Comparison of ENCODE assay signal across 15 cellular contexts in genomic region chr6:95679981-95680380, GRCh38.
"Had no signal": no experiment of that assay in that cellular context is flagged by ENCODE, and none has a peak within 500 bp of the region (broad histone marks: within the 10 kb centered on the region; RNA-seq: fewer than 3 reads in every experiment).

No MANE protein-coding gene starts in this region.

- H3K4me3 Mint-ChIP-seq: activated B cell treated with CpG ODN at 0.5 μM for 24 hours; activated CD4-positive, alpha-beta memory T cell treated with anti-CD3 and anti-CD28 coated beads for 36 hours; activated CD4-positive, alpha-beta memory T cell treated with anti-CD3 and anti-CD28 coated beads, Interleukin-2, amount 10 ng/mL, durations not matched to agents 7 days and 5 days; activated CD4-positive, alpha-beta T cell treated with anti-CD3 and anti-CD28 coated beads for 36 hours; activated CD4-positive, alpha-beta T cell treated with anti-CD3 and anti-CD28 coated beads, Interleukin-2, amount 10 ng/mL, durations not matched to agents 24 days and 14 days; activated CD4-positive, alpha-beta T cell treated with anti-CD3 and anti-CD28 coated beads, Interleukin-2, amount 10 ng/mL, durations not matched to agents 7 days and 5 days; activated CD8-positive, alpha-beta memory T cell treated with anti-CD3 and anti-CD28 coated beads, Interleukin-2, amount 10 ng/mL, durations not matched to agents 7 days and 5 days; activated CD8-positive, alpha-beta T cell treated with anti-CD3 and anti-CD28 coated beads for 36 hours; activated CD8-positive, alpha-beta T cell treated with anti-CD3 and anti-CD28 coated beads, Interleukin-2, amount 10 ng/mL, durations not matched to agents 7 days and 5 days; T-cell; T-helper 1 cell treated with Interleukin-12 subunit alpha and Interleukin-12 subunit beta and Interleukin-4 antibody, amounts not matched to agents 30 μg/mL and 1 μg/mL, for 36 hours; T-helper 17 cell; T-helper 2 cell treated with Interferon-gamma antibody and Interleukin-4, amounts not matched to agents 5 μg/mL and 100 μg/mL, for 36 hours; WTC11 had no signal

- H3K9me3 Mint-ChIP-seq: activated B cell treated with CpG ODN at 0.5 μM for 24 hours; activated CD4-positive, alpha-beta memory T cell treated with anti-CD3 and anti-CD28 coated beads for 36 hours; activated CD4-positive, alpha-beta memory T cell treated with anti-CD3 and anti-CD28 coated beads, Interleukin-2, amount 10 ng/mL, durations not matched to agents 7 days and 5 days; activated CD4-positive, alpha-beta T cell treated with anti-CD3 and anti-CD28 coated beads, Interleukin-2, amount 10 ng/mL, durations not matched to agents 24 days and 14 days; activated CD4-positive, alpha-beta T cell treated with anti-CD3 and anti-CD28 coated beads, Interleukin-2, amount 10 ng/mL, durations not matched to agents 7 days and 5 days; activated CD8-positive, alpha-beta T cell treated with anti-CD3 and anti-CD28 coated beads for 36 hours; T-cell; T-helper 1 cell treated with Interleukin-12 subunit alpha and Interleukin-12 subunit beta and Interleukin-4 antibody, amounts not matched to agents 30 μg/mL and 1 μg/mL, for 36 hours; T-helper 2 cell treated with Interferon-gamma antibody and Interleukin-4, amounts not matched to agents 5 μg/mL and 100 μg/mL, for 36 hours had no signal

- H3K4me1 Mint-ChIP-seq: activated B cell treated with CpG ODN at 0.5 μM for 24 hours; activated CD4-positive, alpha-beta memory T cell treated with anti-CD3 and anti-CD28 coated beads, Interleukin-2, amount 10 ng/mL, durations not matched to agents 7 days and 5 days; activated CD4-positive, alpha-beta T cell treated with anti-CD3 and anti-CD28 coated beads for 36 hours; activated CD4-positive, alpha-beta T cell treated with anti-CD3 and anti-CD28 coated beads, Interleukin-2, amount 10 ng/mL, durations not matched to agents 24 days and 14 days; activated CD4-positive, alpha-beta T cell treated with anti-CD3 and anti-CD28 coated beads, Interleukin-2, amount 10 ng/mL, durations not matched to agents 7 days and 5 days; activated CD8-positive, alpha-beta memory T cell treated with anti-CD3 and anti-CD28 coated beads, Interleukin-2, amount 10 ng/mL, durations not matched to agents 7 days and 5 days; T-cell; T-helper 17 cell had no signal

- ATAC-seq: activated CD4-positive, alpha-beta T cell treated with anti-CD3 and anti-CD28 coated beads for 36 hours; activated CD4-positive, CD25-positive, alpha-beta regulatory T cell treated with anti-CD3 and anti-CD28 coated beads, Interleukin-2, amount 50 U/mL, for 24 hours; activated CD8-positive, alpha-beta memory T cell treated with anti-CD3 and anti-CD28 coated beads, Interleukin-2, amount 10 ng/mL, durations not matched to agents 7 days and 5 days; activated CD8-positive, alpha-beta T cell treated with anti-CD3 and anti-CD28 coated beads for 36 hours; activated CD8-positive, alpha-beta T cell treated with anti-CD3 and anti-CD28 coated beads, Interleukin-2, amount 10 ng/mL, durations not matched to agents 7 days and 5 days; T-cell; T-helper 17 cell; WTC11 had no signal

- H3K27ac Mint-ChIP-seq: activated B cell treated with CpG ODN at 0.5 μM for 24 hours; activated CD4-positive, alpha-beta memory T cell treated with anti-CD3 and anti-CD28 coated beads for 36 hours; activated CD4-positive, alpha-beta memory T cell treated with anti-CD3 and anti-CD28 coated beads, Interleukin-2, amount 10 ng/mL, durations not matched to agents 7 days and 5 days; activated CD4-positive, alpha-beta T cell treated with anti-CD3 and anti-CD28 coated beads for 36 hours; activated CD4-positive, alpha-beta T cell treated with anti-CD3 and anti-CD28 coated beads, Interleukin-2, amount 10 ng/mL, durations not matched to agents 24 days and 14 days; activated CD4-positive, alpha-beta T cell treated with anti-CD3 and anti-CD28 coated beads, Interleukin-2, amount 10 ng/mL, durations not matched to agents 7 days and 5 days; activated CD8-positive, alpha-beta memory T cell treated with anti-CD3 and anti-CD28 coated beads, Interleukin-2, amount 10 ng/mL, durations not matched to agents 7 days and 5 days; activated CD8-positive, alpha-beta T cell treated with anti-CD3 and anti-CD28 coated beads for 36 hours; activated CD8-positive, alpha-beta T cell treated with anti-CD3 and anti-CD28 coated beads, Interleukin-2, amount 10 ng/mL, durations not matched to agents 7 days and 5 days; T-cell; T-helper 1 cell treated with Interleukin-12 subunit alpha and Interleukin-12 subunit beta and Interleukin-4 antibody, amounts not matched to agents 30 μg/mL and 1 μg/mL, for 36 hours; T-helper 17 cell; T-helper 2 cell treated with Interferon-gamma antibody and Interleukin-4, amounts not matched to agents 5 μg/mL and 100 μg/mL, for 36 hours; WTC11 had no signal

- H3K27me3 Mint-ChIP-seq: activated B cell treated with CpG ODN at 0.5 μM for 24 hours; activated CD4-positive, alpha-beta memory T cell treated with anti-CD3 and anti-CD28 coated beads, Interleukin-2, amount 10 ng/mL, durations not matched to agents 7 days and 5 days; activated CD4-positive, alpha-beta T cell treated with anti-CD3 and anti-CD28 coated beads, Interleukin-2, amount 10 ng/mL, durations not matched to agents 24 days and 14 days; activated CD4-positive, alpha-beta T cell treated with anti-CD3 and anti-CD28 coated beads, Interleukin-2, amount 10 ng/mL, durations not matched to agents 7 days and 5 days; activated CD8-positive, alpha-beta memory T cell treated with anti-CD3 and anti-CD28 coated beads, Interleukin-2, amount 10 ng/mL, durations not matched to agents 7 days and 5 days had no signal

- H3K36me3 Mint-ChIP-seq: activated CD4-positive, alpha-beta memory T cell treated with anti-CD3 and anti-CD28 coated beads for 36 hours; activated CD8-positive, alpha-beta memory T cell treated with anti-CD3 and anti-CD28 coated beads, Interleukin-2, amount 10 ng/mL, durations not matched to agents 7 days and 5 days; T-cell; WTC11 had no signal
